ENCODE assay signal across 1 cellular context in the genomic region with DNA sequence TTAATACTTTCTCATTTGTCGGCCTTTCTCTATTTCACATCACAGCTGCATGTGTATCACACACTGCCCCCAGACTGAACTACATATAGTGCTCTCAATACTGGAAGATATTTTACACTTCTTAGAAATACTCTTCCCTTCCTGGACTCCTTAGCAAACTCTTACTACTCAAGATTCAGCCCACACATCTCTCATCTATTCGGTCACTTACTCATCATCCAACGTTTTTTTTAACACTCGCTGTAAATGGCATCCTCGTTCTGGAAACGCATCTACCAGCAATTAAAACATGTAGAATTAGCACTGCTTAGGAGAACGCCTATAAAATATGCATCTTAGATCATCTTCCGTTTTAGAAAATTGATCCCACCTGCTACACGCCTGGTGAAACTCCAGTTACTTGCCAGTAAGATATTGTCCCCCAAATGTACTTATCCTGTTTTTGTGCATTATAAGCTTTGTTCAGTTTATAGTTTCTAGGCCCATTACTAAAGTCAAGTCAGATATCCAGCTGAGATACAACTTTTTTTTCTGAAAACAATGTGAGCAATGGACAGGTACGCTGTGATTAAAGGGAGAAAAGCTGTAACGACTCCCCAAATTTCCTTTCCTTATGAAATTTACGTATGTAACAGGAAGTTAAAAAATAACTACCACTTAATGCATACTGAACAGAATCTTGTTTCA.
TF ChIP-seq lines count a peak whose summit lies in the region.

No MANE protein-coding gene starts in this region.

TF ChIP-seq in HepG2, 621 proteins besides CTCF, POLR2A, EP300 and RAD21:
- TF ChIP-seq KLF12 (CRISPR knock-in tag; IDR thresholded peaks at IDR 0.05; ENCODE audit: borderline replicate concordance) = no peak
- TF ChIP-seq RNF2 (conservative IDR thresholded peaks at IDR 0.05; ENCODE audit: low read depth) = no peak
- no peak for TF ChIP-seq BCLAF1 (IDR thresholded peaks at IDR 0.05)
- TF ChIP-seq ZMYM4 (CRISPR knock-in tag; IDR thresholded peaks at IDR 0.05) = no peak
- TF ChIP-seq ZFP90 (CRISPR knock-in tag; IDR thresholded peaks at IDR 0.05; ENCODE audit: borderline replicate concordance) = no peak
- TF ChIP-seq DBP (CRISPR knock-in tag; IDR thresholded peaks at IDR 0.05; ENCODE audit: not compliant biosample characterization) = no peak
- TF ChIP-seq HNF4A (CRISPR knock-in tag; IDR thresholded peaks at IDR 0.05) = no peak
- TF ChIP-seq DZIP1 (CRISPR knock-in tag; IDR thresholded peaks at IDR 0.05) = no peak
- TF ChIP-seq THRA (CRISPR knock-in tag; IDR thresholded peaks at IDR 0.05; ENCODE audit: borderline replicate concordance) = no peak
- TF ChIP-seq ARID5B (CRISPR knock-in tag; IDR thresholded peaks at IDR 0.05) = no peak
- TF ChIP-seq RBFOX2 (IDR thresholded peaks at IDR 0.05; ENCODE audit: low read depth, low read length) = no peak
- TF ChIP-seq SOX5 (CRISPR knock-in tag; IDR thresholded peaks at IDR 0.05; ENCODE audit: borderline replicate concordance) = no peak
- no peak for TF ChIP-seq ZNF562 (CRISPR knock-in tag; IDR thresholded peaks at IDR 0.05; ENCODE audit: borderline replicate concordance)
- no peak for TF ChIP-seq SYNCRIP (IDR thresholded peaks at IDR 0.05; ENCODE audit: insufficient read depth, low read depth, low read length)
- TF ChIP-seq GTF3A (CRISPR knock-in tag; conservative IDR thresholded peaks at IDR 0.05) = no peak
